In genomic region chr9:69601698-69602097, GRCh38 we compare ENCODE assay signal across 16 cellular contexts.
A peak's percentile ranks its signal among the peaks of the same experiment; 100 is the strongest.
DNase-seq lines count a peak whose midpoint lies in the region; ATAC-seq lines count a peak whose summit lies in the region.
"Had no signal": no experiment of that assay in that cellular context is flagged by ENCODE, and none has a peak within 500 bp of the region (broad histone marks: within the 10 kb centered on the region; RNA-seq: fewer than 3 reads in every experiment).

No MANE protein-coding gene starts in this region.

- peak; percentile 46 for DNase-seq in Jurkat, Clone E6-1 (ENCODE audit: low read depth, low spot score)
- DNase-seq in dermis blood vessel endothelial cell (peak; percentile 80), glomerular endothelial cell (ENCODE audit: extremely low read depth, low read depth, low spot score) (peak; percentile 45), pulmonary artery endothelial cell (ENCODE audit: low read depth, low spot score) (peak; percentile 37), mucosa of gallbladder (ENCODE audit: low spot score) (no peak), NCI-H2171 treated with DMSO at 0.1 percent for 48 hours (lab: John Stamatoyannopoulos, UW) (no peak)
- DNase-seq: Caco-2; CD4-positive, CD25-positive, alpha-beta regulatory T cell; CD8-positive, alpha-beta T cell; DMS79 treated with DMSO at 0.1 percent for 48 hours; GF-D8; GOT3; HFFc6 had no signal

- ATAC-seq in GM19351 (IDR thresholded peaks at IDR 0.05; ENCODE audit: unreplicated experiment) = no peak
- ATAC-seq: CD8-positive, alpha-beta T cell had no signal

- H3K4me3 ChIP-seq in Jurkat, Clone E6-1 (ENCODE audit: low read length) = no peak overlapping the region
- H3K4me3 ChIP-seq: BLaER1, HAP-1 had no signal

Comparison
In these comparisons a context has a peak if more than half of its experiments do, and no peak if none do; other contexts are left out.
1. DNase-seq: peak in Jurkat, Clone E6-1 (single experiment), dermis blood vessel endothelial cell (single experiment), glomerular endothelial cell (single experiment) and pulmonary artery endothelial cell (single experiment); none in mucosa of gallbladder (single experiment) and NCI-H2171 treated with DMSO at 0.1 percent for 48 hours (single experiment).